ENCODE assay signal across 39 cellular contexts in genomic region chr18:61326407-61326806, GRCh38. TPM values are rescaled to one million over a fixed set of nuclear protein-coding genes. Genes with fewer than 3 reads are reported as not detected.
"Had no signal": no experiment of that assay in that cellular context is flagged by ENCODE, and none has a peak within 500 bp of the region (broad histone marks: within the 10 kb centered on the region; RNA-seq: fewer than 3 reads in every experiment).

No MANE protein-coding gene starts in this region.

- H3K4me1 ChIP-seq: ascending aorta had no signal

- H3K4me3 Mint-ChIP-seq: activated B cell treated with CpG ODN at 0.5 μM for 24 hours; activated CD4-positive, alpha-beta memory T cell treated with anti-CD3 and anti-CD28 coated beads for 36 hours; activated CD4-positive, alpha-beta T cell treated with anti-CD3 and anti-CD28 coated beads, Interleukin-2, amount 10 ng/mL, durations not matched to agents 24 days and 14 days; activated CD8-positive, alpha-beta T cell treated with anti-CD3 and anti-CD28 coated beads for 36 hours; activated naive CD4-positive, alpha-beta T cell treated with anti-CD3 and anti-CD28 coated beads for 36 hours; activated naive CD8-positive, alpha-beta T cell treated with anti-CD3 and anti-CD28 coated beads, Interleukin-2, amount 10 ng/mL, durations not matched to agents 7 days and 5 days; activated naive CD8-positive, alpha-beta T cell treated with anti-CD3 and anti-CD28 coated beads, Interleukin-2, amount 50 U/mL, for 24 hours; activated T-cell treated with anti-CD3 and anti-CD28 coated beads, Interleukin-2, amount 50 U/mL, for 4 hours; activated T-cell treated with anti-CD3 and anti-CD28 coated beads, Interleukin-2, amount 50 U/mL, for 72 hours; activated T-helper 1 cell treated with anti-CD3 and anti-CD28 coated beads, Interleukin-12 subunit alpha, Interleukin-12 subunit beta, Interleukin-2, Interleukin-4 antibody, amounts not matched to agents 30 ng/mL and 10 ng/mL and 1 ng/mL, durations not matched to agents 14 hours and 24 hours and 36 hours; activated T-helper 17 cell treated with anti-CD3 and anti-CD28 coated beads, Interleukin-2, amount 50 U/mL, for 72 hours; brain; central memory CD8-positive, alpha-beta T cell; T-helper 1 cell treated with Interleukin-12 subunit alpha and Interleukin-12 subunit beta and Interleukin-4 antibody, amounts not matched to agents 30 μg/mL and 1 μg/mL, for 36 hours; T-helper 2 cell treated with Interferon-gamma antibody and Interleukin-4, amounts not matched to agents 5 μg/mL and 100 μg/mL, for 36 hours had no signal

- H3K36me3 ChIP-seq: ascending aorta, cardiac muscle cell had no signal

- H3K27ac ChIP-seq: ascending aorta, cardiac muscle cell, VCaP had no signal

- FAIRE-seq: bronchial epithelial cell, TTC549 had no signal

- H3K27ac Mint-ChIP-seq: activated B cell treated with CpG ODN at 0.5 μM for 24 hours; activated CD4-positive, alpha-beta memory T cell treated with anti-CD3 and anti-CD28 coated beads for 36 hours; activated CD4-positive, alpha-beta T cell treated with anti-CD3 and anti-CD28 coated beads, Interleukin-2, amount 10 ng/mL, durations not matched to agents 24 days and 14 days; activated CD8-positive, alpha-beta T cell treated with anti-CD3 and anti-CD28 coated beads for 36 hours; activated naive CD4-positive, alpha-beta T cell treated with anti-CD3 and anti-CD28 coated beads for 36 hours; activated naive CD4-positive, alpha-beta T cell treated with anti-CD3 and anti-CD28 coated beads, Interleukin-2, amount 50 U/mL, for 72 hours; activated naive CD8-positive, alpha-beta T cell treated with anti-CD3 and anti-CD28 coated beads, Interleukin-2, amount 10 ng/mL, durations not matched to agents 7 days and 5 days; activated naive CD8-positive, alpha-beta T cell treated with anti-CD3 and anti-CD28 coated beads, Interleukin-2, amount 50 U/mL, for 24 hours; activated T-cell treated with anti-CD3 and anti-CD28 coated beads, Interleukin-2, amount 50 U/mL, for 72 hours; activated T-helper 1 cell treated with anti-CD3 and anti-CD28 coated beads, Interleukin-12 subunit alpha, Interleukin-12 subunit beta, Interleukin-2, Interleukin-4 antibody, amounts not matched to agents 30 ng/mL and 10 ng/mL and 1 ng/mL, durations not matched to agents 14 hours and 24 hours and 36 hours; activated T-helper 17 cell treated with anti-CD3 and anti-CD28 coated beads, Interleukin-2, amount 50 U/mL, for 72 hours; brain; T-helper 1 cell treated with Interleukin-12 subunit alpha and Interleukin-12 subunit beta and Interleukin-4 antibody, amounts not matched to agents 30 μg/mL and 1 μg/mL, for 36 hours; T-helper 2 cell treated with Interferon-gamma antibody and Interleukin-4, amounts not matched to agents 5 μg/mL and 100 μg/mL, for 36 hours had no signal

- H3K36me3 Mint-ChIP-seq: activated CD4-positive, alpha-beta memory T cell treated with anti-CD3 and anti-CD28 coated beads for 36 hours; activated naive CD4-positive, alpha-beta T cell treated with anti-CD3 and anti-CD28 coated beads, Interleukin-2, amount 50 U/mL, for 72 hours; activated naive CD8-positive, alpha-beta T cell treated with anti-CD3 and anti-CD28 coated beads, Interleukin-2, amount 10 ng/mL, durations not matched to agents 7 days and 5 days; brain had no signal

- H3K4me1 Mint-ChIP-seq: activated B cell treated with CpG ODN at 0.5 μM for 24 hours; activated CD4-positive, alpha-beta T cell treated with anti-CD3 and anti-CD28 coated beads, Interleukin-2, amount 10 ng/mL, durations not matched to agents 24 days and 14 days; activated naive CD8-positive, alpha-beta T cell treated with anti-CD3 and anti-CD28 coated beads, Interleukin-2, amount 10 ng/mL, durations not matched to agents 7 days and 5 days; activated naive CD8-positive, alpha-beta T cell treated with anti-CD3 and anti-CD28 coated beads, Interleukin-2, amount 50 U/mL, for 24 hours; activated T-helper 17 cell treated with anti-CD3 and anti-CD28 coated beads, Interleukin-2, amount 50 U/mL, for 72 hours; brain; central memory CD8-positive, alpha-beta T cell had no signal

- H3K27me3 Mint-ChIP-seq: activated CD4-positive, alpha-beta memory T cell treated with anti-CD3 and anti-CD28 coated beads for 36 hours; activated CD4-positive, alpha-beta T cell treated with anti-CD3 and anti-CD28 coated beads, Interleukin-2, amount 10 ng/mL, durations not matched to agents 24 days and 14 days; activated T-helper 17 cell treated with anti-CD3 and anti-CD28 coated beads, Interleukin-2, amount 50 U/mL, for 72 hours; central memory CD8-positive, alpha-beta T cell had no signal

- H3K9me3 ChIP-seq: ascending aorta had no signal

- H3K4me3 ChIP-seq: ascending aorta, cardiac muscle cell had no signal

- H3K27me3 ChIP-seq: ascending aorta, cardiac muscle cell had no signal

- DNase-seq: activated B cell treated with CpG ODN at 0.5 μM for 24 hours; activated CD4-positive, alpha-beta memory T cell treated with anti-CD3 and anti-CD28 coated beads for 36 hours; activated CD4-positive, alpha-beta T cell treated with anti-CD3 and anti-CD28 coated beads for 4 hours; activated CD4-positive, alpha-beta T cell treated with anti-CD3 and anti-CD28 coated beads, Interleukin-2, amount 10 ng/mL, durations not matched to agents 24 days and 14 days; activated CD4-positive, alpha-beta T cell treated with anti-CD3 and anti-CD28 coated beads, Interleukin-2, amount 50 U/mL, for 1 hour; activated CD4-positive, alpha-beta T cell treated with anti-CD3 and anti-CD28 coated beads, Interleukin-2, amount 50 U/mL, for 4 hours; activated CD4-positive, CD25-positive, alpha-beta regulatory T cell treated with anti-CD3 and anti-CD28 coated beads, Interleukin-2, amount 50 U/mL, for 72 hours; activated CD8-positive, alpha-beta memory T cell treated with anti-CD3 and anti-CD28 coated beads, Interleukin-2, amount 50 U/mL, for 4 hours; activated CD8-positive, alpha-beta T cell treated with anti-CD3 and anti-CD28 coated beads for 36 hours; activated effector memory CD4-positive, alpha-beta T cell treated with anti-CD3 and anti-CD28 coated beads, Interleukin-2, amount 50 U/mL, for 16 hours; activated gamma-delta T cell treated with Interleukin-2 at 50 U/mL for 16 hours; activated naive CD4-positive, alpha-beta T cell; activated naive CD4-positive, alpha-beta T cell treated with anti-CD3 and anti-CD28 coated beads for 36 hours; activated naive CD4-positive, alpha-beta T cell treated with anti-CD3 and anti-CD28 coated beads, Interleukin-2, amount 50 U/mL, for 16 hours; activated naive CD8-positive, alpha-beta T cell treated with anti-CD3 and anti-CD28 coated beads, Interleukin-2, amount 10 ng/mL, durations not matched to agents 7 days and 5 days; activated naive CD8-positive, alpha-beta T cell treated with anti-CD3 and anti-CD28 coated beads, Interleukin-2, amount 50 U/mL, for 24 hours; activated T-cell treated with anti-CD3 and anti-CD28 coated beads for 4 hours; activated T-cell treated with anti-CD3 and anti-CD28 coated beads, Interleukin-2, amount 50 U/mL, for 1 hour; activated T-cell treated with anti-CD3 and anti-CD28 coated beads, Interleukin-2, amount 50 U/mL, for 4 hours; activated T-cell treated with anti-CD3 and anti-CD28 coated beads, Interleukin-2, amount 50 U/mL, for 72 hours; amygdala; anterior cingulate cortex; caudate nucleus; cerebellar nuclear complex; T-helper 2 cell; T-helper 9 cell had no signal

- H3K9me3 Mint-ChIP-seq: activated B cell treated with CpG ODN at 0.5 μM for 24 hours; activated CD4-positive, alpha-beta memory T cell treated with anti-CD3 and anti-CD28 coated beads for 36 hours; activated CD4-positive, alpha-beta T cell treated with anti-CD3 and anti-CD28 coated beads, Interleukin-2, amount 10 ng/mL, durations not matched to agents 24 days and 14 days; activated CD8-positive, alpha-beta T cell treated with anti-CD3 and anti-CD28 coated beads for 36 hours; activated naive CD4-positive, alpha-beta T cell treated with anti-CD3 and anti-CD28 coated beads for 36 hours; activated naive CD8-positive, alpha-beta T cell treated with anti-CD3 and anti-CD28 coated beads, Interleukin-2, amount 10 ng/mL, durations not matched to agents 7 days and 5 days; activated naive CD8-positive, alpha-beta T cell treated with anti-CD3 and anti-CD28 coated beads, Interleukin-2, amount 50 U/mL, for 24 hours; activated T-cell treated with anti-CD3 and anti-CD28 coated beads, Interleukin-2, amount 50 U/mL, for 4 hours; activated T-helper 1 cell treated with anti-CD3 and anti-CD28 coated beads, Interleukin-12 subunit alpha, Interleukin-12 subunit beta, Interleukin-2, Interleukin-4 antibody, amounts not matched to agents 30 ng/mL and 10 ng/mL and 1 ng/mL, durations not matched to agents 14 hours and 24 hours and 36 hours; activated T-helper 17 cell treated with anti-CD3 and anti-CD28 coated beads, Interleukin-2, amount 50 U/mL, for 72 hours; T-helper 1 cell treated with Interleukin-12 subunit alpha and Interleukin-12 subunit beta and Interleukin-4 antibody, amounts not matched to agents 30 μg/mL and 1 μg/mL, for 36 hours; T-helper 2 cell treated with Interferon-gamma antibody and Interleukin-4, amounts not matched to agents 5 μg/mL and 100 μg/mL, for 36 hours had no signal

- ATAC-seq: activated CD8-positive, alpha-beta T cell treated with anti-CD3 and anti-CD28 coated beads for 36 hours; activated naive CD4-positive, alpha-beta T cell treated with anti-CD3 and anti-CD28 coated beads, Interleukin-2, amount 50 U/mL, for 72 hours; activated naive CD8-positive, alpha-beta T cell treated with anti-CD3 and anti-CD28 coated beads, Interleukin-2, amount 50 U/mL, for 24 hours; activated T-cell treated with anti-CD3 and anti-CD28 coated beads, Interleukin-2, amount 50 U/mL, for 4 hours; activated T-cell treated with anti-CD3 and anti-CD28 coated beads, Interleukin-2, amount 50 U/mL, for 72 hours; activated T-helper 17 cell treated with anti-CD3 and anti-CD28 coated beads, Interleukin-2, amount 50 U/mL, for 72 hours had no signal

RNA-seq across cellular contexts. Expression of gene CDH20, which starts 6.8 kb away (rescaled TPM):
- total RNA-seq: activated CD8-positive, alpha-beta T cell treated with anti-CD3 and anti-CD28 coated beads for 36 hours; activated naive CD4-positive, alpha-beta T cell treated with anti-CD3 and anti-CD28 coated beads for 36 hours; activated T-helper 1 cell treated with anti-CD3 and anti-CD28 coated beads, Interleukin-12 subunit alpha, Interleukin-12 subunit beta, Interleukin-2, Interleukin-4 antibody, amounts not matched to agents 30 ng/mL and 10 ng/mL and 1 ng/mL, durations not matched to agents 14 hours and 24 hours and 36 hours; ascending aorta; bronchial epithelial cell; cardiac muscle cell; chondrocyte had no signal
- polyA plus RNA-seq: cardiac muscle cell had no signal
